In genomic region chr7:5695037-5695708, GRCh38 we compare ENCODE assay signal across 8 cellular contexts.
DNase-seq lines count a peak whose midpoint lies in the region; ATAC-seq, FAIRE-seq and TF ChIP-seq lines count a peak whose summit lies in the region.

No MANE protein-coding gene starts in this region.

- no peaks in the 10 kb centered on the region for H3F3A ChIP-seq in neural progenitor cell (ENCODE audit: low read depth)

- no peak overlapping the region for H3K9ac ChIP-seq in neural progenitor cell

- H3K36me3 Mint-ChIP-seq in neural progenitor cell: peaks cover 10% of the 10 kb centered on the region

- H3K27me3 ChIP-seq in body of pancreas (no peaks in the 10 kb centered on the region), MG63 (no peaks in the 10 kb centered on the region), neural progenitor cell (no peaks in the 10 kb centered on the region)

- TF ChIP-seq POLR2A in GM12892 (IDR thresholded peaks at IDR 0.05; ENCODE audit: low read depth, low read length) (peak; percentile 99), body of pancreas (IDR thresholded peaks at IDR 0.05) (no peak)

- H3K27ac ChIP-seq in body of pancreas: peak overlapping the region in 3 of 4 donors; percentile 66 to 85 (median 74)
- no peak overlapping the region for H3K27ac ChIP-seq in neural progenitor cell

- peaks cover 4% of the 10 kb centered on the region for H3K27me3 Mint-ChIP-seq in neural progenitor cell (ENCODE audit: insufficient read depth, low read depth)

- H3K4me3 ChIP-seq in body of pancreas: no peak overlapping the region
- H3K4me3 ChIP-seq in mucosa of descending colon: no peak overlapping the region
- no peak overlapping the region for H3K4me3 ChIP-seq in MG63
- H3K4me3 ChIP-seq in neural progenitor cell: no peak overlapping the region

- no peaks in the 10 kb centered on the region for H3K9me3 Mint-ChIP-seq in neural progenitor cell

- H3K27ac Mint-ChIP-seq in neural progenitor cell: no peak overlapping the region

- H3K4me1 ChIP-seq in body of pancreas: peaks cover 87% of the 10 kb centered on the region
- H3K4me1 ChIP-seq in mucosa of descending colon (ENCODE audit: low read depth): peaks cover 25% of the 10 kb centered on the region
- H3K4me1 ChIP-seq in neural progenitor cell: peaks cover 8% of the 10 kb centered on the region

- no peak overlapping the region for H2AFZ ChIP-seq in neural progenitor cell (replicated peaks)

- no peak for DNase-seq in GM12892 (ENCODE audit: insufficient read length)
- DNase-seq in T-helper 9 cell: peak; percentile 55
- DNase-seq in body of pancreas: peak in 1 of 4 donors; percentile 21
- peak in 2 of 3 donors; percentile 36 to 71 for DNase-seq in mucosa of descending colon
- DNase-seq in stimulated activated CD8-positive, alpha-beta memory T cell treated with anti-CD3 and anti-CD28 coated beads, Interleukin-7, amount 100 ng/mL, for 1 hour (ENCODE audit: low read depth in 2 of 2): peak; percentile 40 to 57
- DNase-seq in MG63: no peak
- no peak for DNase-seq in neural progenitor cell (ENCODE audit: low spot score)

- TF ChIP-seq CTCF in body of pancreas (IDR thresholded peaks at IDR 0.05) (no peak), mucosa of descending colon (IDR thresholded peaks at IDR 0.05) (no peak), neural progenitor cell (IDR thresholded peaks at IDR 0.05) (no peak)

- 75 to 86% methylated on average over 16 to 18 of the region's 19 CpGs for WGBS in body of pancreas, 2 donors

- no peak overlapping the region for H3K4me2 ChIP-seq in neural progenitor cell

- H3K79me2 ChIP-seq in neural progenitor cell (ENCODE audit: low read depth): no peaks in the 10 kb centered on the region

- intact Hi-C loops in body of pancreas (cut with DNase I) (no loop called here), mucosa of descending colon (cut with DNase I, micrococcal nuclease) (no loop called here)

- FAIRE-seq in GM12892 (lab: Jason Lieb, UNC): peak; percentile 96

- peaks cover 25% of the 10 kb centered on the region for H4K20me1 ChIP-seq in neural progenitor cell (ENCODE audit: low read depth)

- H3K9me3 ChIP-seq in body of pancreas (no peaks in the 10 kb centered on the region), mucosa of descending colon (no peaks in the 10 kb centered on the region), MG63 (no peaks in the 10 kb centered on the region), neural progenitor cell (ENCODE audit: low read depth) (no peaks in the 10 kb centered on the region)

- H3K36me3 ChIP-seq in body of pancreas (replicated peaks in 1 of 2; ENCODE audit: insufficient read depth in 1 of 2, low read depth in 2 of 2): no peaks in the 10 kb centered on the region
- no peaks in the 10 kb centered on the region for H3K36me3 ChIP-seq in mucosa of descending colon (ENCODE audit: low read depth)
- peaks cover 49% of the 10 kb centered on the region for H3K36me3 ChIP-seq in MG63
- H3K36me3 ChIP-seq in neural progenitor cell: no peaks in the 10 kb centered on the region

- H3K4me1 Mint-ChIP-seq in neural progenitor cell: peaks cover 68% of the 10 kb centered on the region

- peak; percentile 42 for ATAC-seq in HG02938 (IDR thresholded peaks at IDR 0.05; ENCODE audit: unreplicated experiment)
- ATAC-seq in body of pancreas: no peak
- ATAC-seq in mucosa of descending colon: peak; percentile 54

- H3K4me3 Mint-ChIP-seq in neural progenitor cell: no peak overlapping the region

Comparison
In these comparisons a context has a peak if more than half of its experiments do, and no peak if none do; other contexts are left out.
1. DNase-seq: peak in T-helper 9 cell (single experiment), mucosa of descending colon (2 of 3) and stimulated activated CD8-positive, alpha-beta memory T cell treated with anti-CD3 and anti-CD28 coated beads, Interleukin-7, amount 100 ng/mL, for 1 hour (2 of 2); none in GM12892 (single experiment), MG63 (single experiment) and neural progenitor cell (single experiment).